Comparison of ENCODE assay signal across 19 cellular contexts in the genomic region with DNA sequence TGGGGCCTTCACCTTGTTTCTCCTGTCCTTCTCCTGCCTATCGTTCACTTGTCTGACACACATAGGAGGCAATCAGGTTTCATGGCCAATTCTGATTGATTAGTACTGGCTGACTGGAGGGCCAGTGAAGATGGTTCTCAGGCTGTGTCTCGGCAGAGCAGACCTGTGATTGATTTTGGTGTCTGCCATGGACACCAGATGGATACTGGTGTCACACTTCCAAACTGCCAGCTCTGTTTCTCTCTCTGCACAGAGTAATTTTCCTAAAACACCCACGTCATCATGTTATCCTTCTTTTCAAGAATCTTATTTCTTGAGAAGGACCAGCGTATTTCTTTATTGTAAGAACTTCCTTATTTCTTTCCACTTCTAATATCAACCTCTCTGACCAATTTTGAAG.
"Had no signal": no experiment of that assay in that cellular context is flagged by ENCODE, and none has a peak within 500 bp of the region (broad histone marks: within the 10 kb centered on the region; RNA-seq: fewer than 3 reads in every experiment).

No MANE protein-coding gene starts in this region.

- H3K4me2 ChIP-seq: SK-N-SH had no signal

- H3K9ac ChIP-seq: SK-N-SH had no signal

- H3K9me3 ChIP-seq: esophagus muscularis mucosa, gastroesophageal sphincter, sigmoid colon, SK-N-SH had no signal

- H3K36me3 Mint-ChIP-seq: activated naive CD8-positive, alpha-beta T cell treated with anti-CD3 and anti-CD28 coated beads, Interleukin-2, amount 10 ng/mL, durations not matched to agents 7 days and 5 days; natural killer cell; stimulated activated effector memory CD8-positive, alpha-beta T cell treated with anti-CD3 and anti-CD28 coated beads, Interleukin-12 subunit alpha, Interleukin-12 subunit beta, amount 100 ng/mL, for 72 hours had no signal

- DNase-seq: activated CD4-positive, alpha-beta T cell treated with anti-CD3 and anti-CD28 coated beads, Interleukin-2, amount 10 ng/mL, durations not matched to agents 7 days and 5 days; activated CD4-positive, CD25-positive, alpha-beta regulatory T cell; activated CD8-positive, alpha-beta memory T cell treated with anti-CD3 and anti-CD28 coated beads for 24 hours; activated CD8-positive, alpha-beta memory T cell treated with anti-CD3 and anti-CD28 coated beads, Interleukin-2, amount 50 U/mL, for 48 hours; activated naive CD8-positive, alpha-beta T cell treated with anti-CD3 and anti-CD28 coated beads, Interleukin-2, amount 10 ng/mL, durations not matched to agents 7 days and 5 days; brain microvascular endothelial cell; central memory CD4-positive, alpha-beta T cell; cortex of kidney; effector CD4-positive, alpha-beta T cell; immature natural killer cell; mesenchymal stem cell; natural killer cell; sigmoid colon; SK-N-SH; stimulated activated CD4-positive, alpha-beta T cell treated with anti-CD3 and anti-CD28 coated beads, Interleukin-4, amount 100 ng/mL, for 24 hours; T1000 had no signal

- ATAC-seq: gastroesophageal sphincter; natural killer cell; stimulated activated effector memory CD8-positive, alpha-beta T cell treated with anti-CD3 and anti-CD28 coated beads, Interleukin-12 subunit alpha, Interleukin-12 subunit beta, amount 100 ng/mL, for 72 hours had no signal

- H3K36me3 ChIP-seq: brain microvascular endothelial cell, gastroesophageal sphincter, sigmoid colon had no signal

- H3K27me3 ChIP-seq: brain microvascular endothelial cell, esophagus muscularis mucosa, gastroesophageal sphincter, sigmoid colon had no signal

- H3K27ac Mint-ChIP-seq: activated CD4-positive, alpha-beta T cell treated with anti-CD3 and anti-CD28 coated beads, Interleukin-2, amount 10 ng/mL, durations not matched to agents 7 days and 5 days; activated naive CD8-positive, alpha-beta T cell treated with anti-CD3 and anti-CD28 coated beads, Interleukin-2, amount 10 ng/mL, durations not matched to agents 7 days and 5 days; immature natural killer cell; natural killer cell; stimulated activated effector memory CD8-positive, alpha-beta T cell treated with anti-CD3 and anti-CD28 coated beads, Interleukin-12 subunit alpha, Interleukin-12 subunit beta, amount 100 ng/mL, for 72 hours had no signal

- H3K9me2 ChIP-seq: SK-N-SH had no signal

- H3K4me1 ChIP-seq: esophagus muscularis mucosa, sigmoid colon had no signal

- H3K9me3 Mint-ChIP-seq: activated CD4-positive, alpha-beta T cell treated with anti-CD3 and anti-CD28 coated beads, Interleukin-2, amount 10 ng/mL, durations not matched to agents 7 days and 5 days; activated naive CD8-positive, alpha-beta T cell treated with anti-CD3 and anti-CD28 coated beads, Interleukin-2, amount 10 ng/mL, durations not matched to agents 7 days and 5 days; immature natural killer cell; natural killer cell; stimulated activated effector memory CD8-positive, alpha-beta T cell treated with anti-CD3 and anti-CD28 coated beads, Interleukin-12 subunit alpha, Interleukin-12 subunit beta, amount 100 ng/mL, for 72 hours had no signal

- H3K27me3 Mint-ChIP-seq: activated CD4-positive, alpha-beta T cell treated with anti-CD3 and anti-CD28 coated beads, Interleukin-2, amount 10 ng/mL, durations not matched to agents 7 days and 5 days; activated naive CD8-positive, alpha-beta T cell treated with anti-CD3 and anti-CD28 coated beads, Interleukin-2, amount 10 ng/mL, durations not matched to agents 7 days and 5 days had no signal

- H3K4me3 ChIP-seq: esophagus muscularis mucosa, gastroesophageal sphincter, sigmoid colon had no signal

- H3K4me3 Mint-ChIP-seq: activated CD4-positive, alpha-beta T cell treated with anti-CD3 and anti-CD28 coated beads, Interleukin-2, amount 10 ng/mL, durations not matched to agents 7 days and 5 days; activated naive CD8-positive, alpha-beta T cell treated with anti-CD3 and anti-CD28 coated beads, Interleukin-2, amount 10 ng/mL, durations not matched to agents 7 days and 5 days; immature natural killer cell; natural killer cell; stimulated activated effector memory CD8-positive, alpha-beta T cell treated with anti-CD3 and anti-CD28 coated beads, Interleukin-12 subunit alpha, Interleukin-12 subunit beta, amount 100 ng/mL, for 72 hours had no signal
